16 cellular contexts compared by ENCODE assay signal in genomic region chr20:4633780-4634179, GRCh38. TPM values are rescaled to one million over a fixed set of nuclear protein-coding genes. Genes with fewer than 3 reads are reported as not detected.
DNase-seq lines count a peak whose midpoint lies in the region; ATAC-seq and TF ChIP-seq lines count a peak whose summit lies in the region.
"Had no signal": no experiment of that assay in that cellular context is flagged by ENCODE, and none has a peak within 500 bp of the region (broad histone marks: within the 10 kb centered on the region; RNA-seq: fewer than 3 reads in every experiment).

No MANE protein-coding gene starts in this region.

- DNase-seq in BJ (ENCODE audit: low read depth) (peak; percentile 46), MV-4-11 (lab: John Stamatoyannopoulos, UW) (peak; percentile 59), dermis blood vessel endothelial cell (peak; percentile 90), mucosa of gallbladder (ENCODE audit: low spot score) (peak; percentile 16), colonic mucosa (no peak), DMS53 (lab: John Stamatoyannopoulos, UW) (no peak)
- DNase-seq in stimulated activated CD4-positive, alpha-beta T cell treated with anti-CD3 and anti-CD28 coated beads, Interleukin-2, amount 100 ng/mL, for 48 hours, result no peak
- DNase-seq: gastrocnemius medialis; NCI-H1694 treated with DMSO at 0.1 percent for 48 hours; SHP77; stimulated activated CD4-positive, alpha-beta T cell treated with anti-CD3 and anti-CD28 coated beads, Interleukin-4, amount 100 ng/mL, for 1 hour had no signal

- H3K4me3 ChIP-seq in BJ (ENCODE audit: low read depth, low read length), result no peak overlapping the region
- no peak overlapping the region for H3K4me3 ChIP-seq in colonic mucosa
- H3K4me3 ChIP-seq: body of pancreas, gastrocnemius medialis, GM23338, thoracic aorta had no signal

- no peaks in the 10 kb centered on the region for H3K27me3 Mint-ChIP-seq in stimulated activated memory B cell treated with anti-CD40 and anti-IgM and Interleukin-4, amounts not matched to agents 10 μg/mL and 1 μg/mL and 100 μg/mL, for 72 hours

- no peak for TF ChIP-seq CTCF in BJ (IDR thresholded peaks at IDR 0.05; ENCODE audit: insufficient read depth, low read depth, low read length)
- no peak for TF ChIP-seq CTCF in colonic mucosa (IDR thresholded peaks at IDR 0.05)

- H3K9me3 ChIP-seq in colonic mucosa, result no peaks in the 10 kb centered on the region
- H3K9me3 ChIP-seq: body of pancreas, gastrocnemius medialis, thoracic aorta had no signal

- CTCF ChIA-PET in BJ (lab: Yijun Ruan, JAX), result interaction anchor here (1.5 to 1.8 kb wide), 2 partner anchors 20 to 25 kb away, joined by 5 to 6 read pairs; no protein-coding TSS in a partner anchor

- ATAC-seq in stimulated activated memory B cell treated with anti-CD40 and anti-IgM and Interleukin-4, amounts not matched to agents 10 μg/mL and 1 μg/mL and 100 μg/mL, for 72 hours, result no peak
- ATAC-seq: body of pancreas; gastrocnemius medialis; GM23338; natural killer cell treated with Interleukin-12 subunit alpha and Interleukin-12 subunit beta and Interleukin-15 and Interleukin-18, amount 100 ng/mL, for 72 hours had no signal

- no peak overlapping the region for H3K9ac ChIP-seq in colonic mucosa (ENCODE audit: low read depth in 2 of 2, low read length in 2 of 2)

- intact Hi-C loops in colonic mucosa (cut with DNase I), result no loop called here

- POLR2A ChIA-PET in BJ (lab: Charles Lee), result no interaction called here

- no peaks in the 10 kb centered on the region for H3K4me1 ChIP-seq in colonic mucosa
- H3K4me1 ChIP-seq: body of pancreas, gastrocnemius medialis had no signal

- peaks cover 3% of the 10 kb centered on the region for H3K9me3 Mint-ChIP-seq in stimulated activated memory B cell treated with anti-CD40 and anti-IgM and Interleukin-4, amounts not matched to agents 10 μg/mL and 1 μg/mL and 100 μg/mL, for 72 hours
- H3K9me3 Mint-ChIP-seq: natural killer cell treated with Interleukin-12 subunit alpha and Interleukin-12 subunit beta and Interleukin-15 and Interleukin-18, amount 100 ng/mL, for 72 hours had no signal

- H3K27me3 ChIP-seq in BJ (ENCODE audit: control insufficient read depth, insufficient read depth, low read length), result no peaks in the 10 kb centered on the region
- H3K27me3 ChIP-seq in colonic mucosa, result no peaks in the 10 kb centered on the region
- H3K27me3 ChIP-seq: body of pancreas, gastrocnemius medialis had no signal

- H3K27ac Mint-ChIP-seq in stimulated activated memory B cell treated with anti-CD40 and anti-IgM and Interleukin-4, amounts not matched to agents 10 μg/mL and 1 μg/mL and 100 μg/mL, for 72 hours, result no peak overlapping the region
- H3K27ac Mint-ChIP-seq: GM23338; natural killer cell treated with Interleukin-12 subunit alpha and Interleukin-12 subunit beta and Interleukin-15 and Interleukin-18, amount 100 ng/mL, for 72 hours had no signal

- H3K36me3 Mint-ChIP-seq in stimulated activated memory B cell treated with anti-CD40 and anti-IgM and Interleukin-4, amounts not matched to agents 10 μg/mL and 1 μg/mL and 100 μg/mL, for 72 hours, result no peaks in the 10 kb centered on the region
- H3K36me3 Mint-ChIP-seq: natural killer cell treated with Interleukin-12 subunit alpha and Interleukin-12 subunit beta and Interleukin-15 and Interleukin-18, amount 100 ng/mL, for 72 hours had no signal

- no peak overlapping the region for H3K4me3 Mint-ChIP-seq in stimulated activated memory B cell treated with anti-CD40 and anti-IgM and Interleukin-4, amounts not matched to agents 10 μg/mL and 1 μg/mL and 100 μg/mL, for 72 hours
- H3K4me3 Mint-ChIP-seq: GM23338; natural killer cell treated with Interleukin-12 subunit alpha and Interleukin-12 subunit beta and Interleukin-15 and Interleukin-18, amount 100 ng/mL, for 72 hours had no signal

- H3K36me3 ChIP-seq in BJ (ENCODE audit: control insufficient read depth, insufficient read depth, low read length) (no peaks in the 10 kb centered on the region), colonic mucosa (no peaks in the 10 kb centered on the region)
- H3K36me3 ChIP-seq: gastrocnemius medialis, thoracic aorta had no signal

- H3K4me1 Mint-ChIP-seq in stimulated activated memory B cell treated with anti-CD40 and anti-IgM and Interleukin-4, amounts not matched to agents 10 μg/mL and 1 μg/mL and 100 μg/mL, for 72 hours, result peaks cover 7% of the 10 kb centered on the region
- H3K4me1 Mint-ChIP-seq: GM23338 had no signal

- no peak overlapping the region for H3K27ac ChIP-seq in colonic mucosa
- H3K27ac ChIP-seq: body of pancreas, gastrocnemius medialis, thoracic aorta had no signal

RNA-seq across cellular contexts. Expression of gene PRNP, which starts 52.5 kb away (rescaled TPM):
- polyA plus RNA-seq in BJ (2011; rRNA removed), result 432 and 633 TPM in 2 replicates
- 216 and 330 TPM in 2 replicates for polyA minus RNA-seq in BJ (2011; rRNA and poly(A)+ RNA removed)
- 68.1 and 73.7 TPM in 2 replicates for total RNA-seq in dermis blood vessel endothelial cell
- 115 TPM for total RNA-seq in mucosa of gallbladder
- total RNA-seq in colonic mucosa, result 10 to 100 TPM; 15.8 to 48.2 TPM

Comparison
In these comparisons a context has a peak if more than half of its experiments do, and no peak if none do; other contexts are left out.
1. DNase-seq: peak in BJ (single experiment), MV-4-11 (single experiment), dermis blood vessel endothelial cell (single experiment) and mucosa of gallbladder (single experiment); none in colonic mucosa (single experiment), stimulated activated CD4-positive, alpha-beta T cell treated with anti-CD3 and anti-CD28 coated beads, Interleukin-2, amount 100 ng/mL, for 48 hours (0 of 2) and DMS53 (single experiment).